ENCODE assay signal across 29 cellular contexts in genomic region chr1:191162762-191163161, GRCh38.
"Had no signal": no experiment of that assay in that cellular context is flagged by ENCODE, and none has a peak within 500 bp of the region (broad histone marks: within the 10 kb centered on the region; RNA-seq: fewer than 3 reads in every experiment).

No MANE protein-coding gene starts in this region.

- H3K27ac ChIP-seq: left ventricle myocardium inferior, neural progenitor cell, neutrophil, right atrium auricular region, right lobe of liver, stomach, testis, thyroid gland, transverse colon, upper lobe of left lung, vagina had no signal

- H3K4me3 ChIP-seq: left ventricle myocardium inferior, lung, neural progenitor cell, right atrium auricular region, right lobe of liver, smooth muscle cell, stomach, testis, thyroid gland, transverse colon, upper lobe of left lung, vagina had no signal

- H3K9ac ChIP-seq: neural progenitor cell had no signal

- DNase-seq: hypothalamus; immature natural killer cell; left ventricle myocardium inferior; mesendoderm; naive B cell; natural killer cell; nephron progenitor cell; occipital lobe; right lobe of liver; stimulated activated CD4-positive, alpha-beta T cell treated with anti-CD3 and anti-CD28 coated beads, Interleukin-1b, Interleukin-23, amount 100 ng/mL, for 48 hours; stimulated activated CD4-positive, alpha-beta T cell treated with anti-CD3 and anti-CD28 coated beads, Interleukin-2, amount 100 ng/mL, for 48 hours; stimulated activated CD4-positive, alpha-beta T cell treated with anti-CD3 and anti-CD28 coated beads, Interleukin-4, amount 100 ng/mL, for 4 hours; stimulated activated CD8-positive, alpha-beta memory T cell treated with anti-CD3 and anti-CD28 coated beads, Interleukin-4, amount 100 ng/mL, for 48 hours; stimulated activated naive CD8-positive, alpha-beta T cell treated with anti-CD3 and anti-CD28 coated beads, Interleukin-15, Interleukin-2, amounts not matched to agents 100 U/mL and 50 U/mL, for 24 hours; stomach; testis; thyroid gland; transverse colon; upper lobe of left lung had no signal

- H3K4me3 Mint-ChIP-seq: immature natural killer cell; mesothelial cell of epicardium; naive B cell; natural killer cell; nephron progenitor cell; neural progenitor cell; stimulated activated memory B cell treated with anti-CD40 and anti-IgM and Interleukin-4, amounts not matched to agents 10 μg/mL and 1 μg/mL and 100 μg/mL, for 72 hours had no signal

- H3K4me2 ChIP-seq: neural progenitor cell, smooth muscle cell had no signal

- H3K27ac Mint-ChIP-seq: immature natural killer cell; mesothelial cell of epicardium; naive B cell; natural killer cell; nephron progenitor cell; neural progenitor cell; progenitor cell of endocrine pancreas; stimulated activated memory B cell treated with anti-CD40 and anti-IgM and Interleukin-4, amounts not matched to agents 10 μg/mL and 1 μg/mL and 100 μg/mL, for 72 hours had no signal

- H3K4me1 Mint-ChIP-seq: immature natural killer cell; mesothelial cell of epicardium; naive B cell; natural killer cell; nephron progenitor cell; neural progenitor cell; stimulated activated memory B cell treated with anti-CD40 and anti-IgM and Interleukin-4, amounts not matched to agents 10 μg/mL and 1 μg/mL and 100 μg/mL, for 72 hours had no signal

- H3K4me1 ChIP-seq: left ventricle myocardium inferior, neural progenitor cell, right atrium auricular region, right lobe of liver, stomach, testis, thyroid gland, transverse colon, upper lobe of left lung, vagina had no signal

- H3K9me3 ChIP-seq: neutrophil, right atrium auricular region, right lobe of liver, testis, thyroid gland, transverse colon, vagina had no signal

- FAIRE-seq: islet of Langerhans had no signal

- ATAC-seq: natural killer cell; right lobe of liver; stimulated activated memory B cell treated with anti-CD40 and anti-IgM and Interleukin-4, amounts not matched to agents 10 μg/mL and 1 μg/mL and 100 μg/mL, for 72 hours; stimulated activated naive CD8-positive, alpha-beta T cell treated with anti-CD3 and anti-CD28 coated beads, Interleukin-15, Interleukin-2, amounts not matched to agents 100 U/mL and 50 U/mL, for 24 hours had no signal

- H3K36me3 ChIP-seq: left ventricle myocardium inferior, neural progenitor cell, neutrophil, right atrium auricular region, right lobe of liver, stomach, thyroid gland, transverse colon, upper lobe of left lung, vagina had no signal

- H3K36me3 Mint-ChIP-seq: mesothelial cell of epicardium; naive B cell; neural progenitor cell; stimulated activated memory B cell treated with anti-CD40 and anti-IgM and Interleukin-4, amounts not matched to agents 10 μg/mL and 1 μg/mL and 100 μg/mL, for 72 hours had no signal

- H3K9me3 Mint-ChIP-seq: nephron progenitor cell had no signal

- H3K27me3 Mint-ChIP-seq: naive B cell; progenitor cell of endocrine pancreas; stimulated activated memory B cell treated with anti-CD40 and anti-IgM and Interleukin-4, amounts not matched to agents 10 μg/mL and 1 μg/mL and 100 μg/mL, for 72 hours had no signal
